Comparison of ENCODE assay signal across 15 cellular contexts in the genomic region with DNA sequence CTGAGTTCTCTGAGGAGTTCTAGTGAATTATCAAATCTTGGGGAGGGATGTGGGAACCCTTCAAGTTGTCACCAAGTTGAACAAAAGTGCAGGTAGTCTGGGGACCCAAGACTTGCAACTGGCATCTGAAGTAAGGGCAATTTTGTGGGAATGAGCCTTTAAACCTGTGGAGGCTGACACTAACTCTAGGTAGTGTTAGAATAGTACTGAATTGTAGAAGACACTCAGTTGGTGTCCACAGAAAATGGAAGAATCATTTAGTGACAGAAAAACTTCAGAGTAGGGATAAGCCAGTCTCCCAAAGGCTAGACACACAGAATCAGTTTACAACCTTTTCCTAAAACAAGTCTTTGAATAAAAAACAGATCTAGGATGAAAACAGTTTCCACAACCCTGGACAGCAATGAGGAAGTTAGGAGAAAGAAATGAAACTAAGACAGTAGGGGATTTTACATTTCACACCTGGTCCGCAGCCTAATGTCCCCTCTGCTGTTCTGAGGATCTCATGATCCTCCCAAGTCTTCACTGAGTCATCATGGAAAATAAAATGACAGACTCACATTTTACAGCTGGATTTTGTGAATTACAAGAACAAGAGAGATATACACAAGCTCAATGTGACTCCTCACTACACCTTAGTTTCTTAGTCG. TPM values are rescaled to one million over a fixed set of nuclear protein-coding genes. Genes with fewer than 3 reads are reported as not detected.
DNase-seq lines count a peak whose midpoint lies in the region; ATAC-seq and TF ChIP-seq lines count a peak whose summit lies in the region.
"Had no signal": no experiment of that assay in that cellular context is flagged by ENCODE, and none has a peak within 500 bp of the region (broad histone marks: within the 10 kb centered on the region; RNA-seq: fewer than 3 reads in every experiment).

No MANE protein-coding gene starts in this region.

- H3K36me3 ChIP-seq in endodermal cell (ENCODE audit: control insufficient read depth, insufficient read depth, low read length) = no peaks in the 10 kb centered on the region

- no peak overlapping the region for H3K4me3 Mint-ChIP-seq in endodermal cell

- WGBS in endodermal cell (ENCODE audit: insufficient coverage in 1 of 2, insufficient read length in 1 of 2), 2 experiments = 98% methylated on average over 2 of the region's 2 CpGs; no CpG with 5 or more reads in 1 of the 2 experiments

- H3K4me1 ChIP-seq in endodermal cell (ENCODE audit: control insufficient read depth, insufficient read depth, low read length) = no peaks in the 10 kb centered on the region

- H3K9me3 Mint-ChIP-seq in endodermal cell = no peaks in the 10 kb centered on the region
- H3K9me3 Mint-ChIP-seq: CD4-positive, CD25-positive, alpha-beta regulatory T cell had no signal

- no peak overlapping the region for H3K4me3 ChIP-seq in endodermal cell (ENCODE audit: low read length)
- H3K4me3 ChIP-seq: dorsolateral prefrontal cortex had no signal

- H3K27me3 ChIP-seq in endodermal cell (ENCODE audit: control insufficient read depth, insufficient read depth, low read length, poor library complexity, severe bottlenecking) = no peaks in the 10 kb centered on the region

- peaks cover 13% of the 10 kb centered on the region for H3K4me1 Mint-ChIP-seq in endodermal cell

- DNase-seq in endodermal cell (no peak), GOT3 (lab: John Stamatoyannopoulos, UW) (no peak), A172 (ENCODE audit: low spot score) (no peak), NCI-H1105 (lab: John Stamatoyannopoulos, UW) (no peak)
- DNase-seq in activated CD4-positive, alpha-beta T cell treated with anti-CD3 and anti-CD28 coated beads for 1 hour = no peak
- DNase-seq: activated CD4-positive, alpha-beta T cell treated with anti-CD3 and anti-CD28 coated beads, Interleukin-2, amount 50 U/mL, for 48 hours; CD4-positive, CD25-positive, alpha-beta regulatory T cell; dorsolateral prefrontal cortex; hippocampal formation; NCI-H2227 treated with DMSO at 0.1 percent for 48 hours; SHP77; stimulated activated CD8-positive, alpha-beta memory T cell treated with anti-CD3 and anti-CD28 coated beads, Interleukin-4, amount 100 ng/mL, for 48 hours had no signal

- no peak for TF ChIP-seq CTCF in endodermal cell (conservative IDR thresholded peaks at IDR 0.05)

- H3K9me3 ChIP-seq in endodermal cell (ENCODE audit: control insufficient read depth, low read length) = no peaks in the 10 kb centered on the region

- peak; percentile 76 for ATAC-seq in GM18861 (IDR thresholded peaks at IDR 0.05; ENCODE audit: unreplicated experiment)
- peak; percentile 86 for ATAC-seq in GM21529 (IDR thresholded peaks at IDR 0.05; ENCODE audit: unreplicated experiment)
- ATAC-seq in HG03139 (IDR thresholded peaks at IDR 0.05; ENCODE audit: unreplicated experiment) = peak; percentile 70

- no peak overlapping the region for H3K27ac ChIP-seq in endodermal cell (ENCODE audit: low read depth, low read length)
- H3K27ac ChIP-seq: dorsolateral prefrontal cortex had no signal

- no peaks in the 10 kb centered on the region for H3K27me3 Mint-ChIP-seq in endodermal cell (ENCODE audit: insufficient read depth)

- no peak overlapping the region for H3K9ac ChIP-seq in endodermal cell (ENCODE audit: extremely low read depth, low read length, poor library complexity, severe bottlenecking)

- no peaks in the 10 kb centered on the region for H3K36me3 Mint-ChIP-seq in endodermal cell (ENCODE audit: low read depth)
- H3K36me3 Mint-ChIP-seq: CD4-positive, CD25-positive, alpha-beta regulatory T cell had no signal

- peak overlapping the region; percentile 73 for H3K27ac Mint-ChIP-seq in endodermal cell

RNA-seq across cellular contexts. Expression of gene ING3, which starts 23.0 kb away (rescaled TPM):
- total RNA-seq in endodermal cell = 10 to 100 TPM; 12.6 to 14.9 TPM
- 24.0 TPM for polyA plus RNA-seq in endodermal cell (2013, experiment 1 of 2)
- polyA plus RNA-seq in endodermal cell (2013, experiment 2 of 2) = 24.2 TPM
- total RNA-seq in A172 (2014; rRNA removed; shearing (Covaris generic)) = 19.7 and 32.2 TPM in 2 replicates
